8 cellular contexts compared by ENCODE assay signal in the genomic region with DNA sequence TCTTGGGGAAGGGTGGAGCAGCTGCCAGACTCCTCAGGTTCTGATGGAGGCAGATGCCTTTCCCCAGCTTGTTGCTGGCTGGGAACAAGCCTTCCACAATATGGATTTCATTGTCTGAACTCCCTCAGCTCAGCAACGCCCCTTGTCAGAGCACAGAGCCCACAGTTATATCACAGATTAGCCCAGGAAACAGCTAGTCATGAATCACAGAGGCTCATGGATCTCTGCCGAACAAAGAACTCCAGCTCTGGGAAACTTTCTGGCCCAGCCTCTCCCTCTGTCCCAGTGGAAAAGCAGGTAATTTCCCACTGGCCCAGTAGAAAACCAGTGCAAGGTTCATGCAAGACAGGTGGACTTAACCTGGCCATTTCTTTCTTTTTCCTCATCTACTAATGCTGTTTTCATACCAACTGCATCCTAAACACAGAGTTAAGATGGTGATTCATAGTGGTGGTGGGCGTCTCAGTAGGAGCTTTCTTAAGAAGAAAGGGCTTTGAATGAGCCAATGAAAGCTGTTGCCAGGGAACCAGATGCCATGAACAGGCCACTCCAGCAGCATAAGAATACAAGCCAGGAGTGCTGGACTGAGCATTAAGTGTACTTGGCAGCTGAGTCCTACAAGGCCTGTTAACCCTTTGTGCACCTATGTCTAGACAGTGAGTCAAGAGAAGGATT. TPM values are rescaled to one million over a fixed set of nuclear protein-coding genes. Genes with fewer than 3 reads are reported as not detected.
DNase-seq lines count a peak whose midpoint lies in the region; ATAC-seq and TF ChIP-seq lines count a peak whose summit lies in the region.

No MANE protein-coding gene starts in this region.

- no peak for TF ChIP-seq EP300 in sigmoid colon (IDR thresholded peaks at IDR 0.05)

- no peak overlapping the region for H3K27ac ChIP-seq in cardiac muscle cell
- H3K27ac ChIP-seq in sigmoid colon: peak overlapping the region; percentile 30 to 63 (median 51)

- WGBS in sigmoid colon, 2 donors: 12 to 40% methylated on average over 3 of the region's 3 CpGs

- H3K4me3 ChIP-seq in cardiac muscle cell (no peak overlapping the region), sigmoid colon (no peak overlapping the region)

- peak; percentile 58 for DNase-seq in HCEC 1CT
- peak; percentile 68 for DNase-seq in SK-MEL-5 (ENCODE audit: low read depth, low spot score)
- DNase-seq in cardiac muscle cell (ENCODE audit: low read depth in 1 of 2, low spot score in 1 of 2): peak; percentile 44 to 86
- no peak for DNase-seq in sigmoid colon
- no peak for DNase-seq in NCI-H146 (lab: John Stamatoyannopoulos, UW)

- H3K36me3 ChIP-seq in cardiac muscle cell (no peaks in the 10 kb centered on the region), sigmoid colon (no peaks in the 10 kb centered on the region)

- TF ChIP-seq CTCF in cardiac muscle cell (IDR thresholded peaks at IDR 0.05; ENCODE audit: low read depth, low read length) (no peak), sigmoid colon (IDR thresholded peaks at IDR 0.05) (no peak)

- ATAC-seq in HG03135 (IDR thresholded peaks at IDR 0.05; ENCODE audit: unreplicated experiment) (no peak), HG02588 (IDR thresholded peaks at IDR 0.05; ENCODE audit: unreplicated experiment) (no peak), HG02678 (IDR thresholded peaks at IDR 0.05; ENCODE audit: unreplicated experiment) (no peak)

- no peaks in the 10 kb centered on the region for H3K4me1 ChIP-seq in cardiac muscle cell (ENCODE audit: low read depth)
- H3K4me1 ChIP-seq in sigmoid colon: peaks cover 0 to 15% (median 13%) of the 10 kb centered on the region in 4 donors

- no peaks in the 10 kb centered on the region for H3K9me3 ChIP-seq in cardiac muscle cell (ENCODE audit: low read depth)
- no peaks in the 10 kb centered on the region for H3K9me3 ChIP-seq in sigmoid colon

- intact Hi-C loops in sigmoid colon (cut with DNase I): no loop called here

- H3K27me3 ChIP-seq in cardiac muscle cell: no peaks in the 10 kb centered on the region
- no peaks in the 10 kb centered on the region for H3K27me3 ChIP-seq in sigmoid colon

- no peak for TF ChIP-seq POLR2A in sigmoid colon (IDR thresholded peaks at IDR 0.05)

- in situ Hi-C loops in SK-MEL-5 (cut with HindIII; ENCODE audit: low pct_unique_long_range_greater_than_20kb, low sequenced_read_pairs): no loop called here

RNA-seq across cellular contexts. Expression of a gene that starts 8.7 kb away (rescaled TPM):
- total RNA-seq in SK-MEL-5 (2014; rRNA removed; shearing (Covaris generic)): not detected in 2 replicates
- polyA plus RNA-seq in SK-MEL-5 (2015; cell fraction: cytosol; rRNA removed): not detected in 2 replicates
- not detected in 2 replicates for polyA plus RNA-seq in SK-MEL-5 (2015; cell fraction: nucleus; rRNA removed)
- total RNA-seq in cardiac muscle cell (0.21 TPM in 1 of 2 replicates, not detected in the other), sigmoid colon (under 1 TPM in 2 of 4 donors, not detected in 2; 0.16 to 0.83 TPM)
- polyA plus RNA-seq in cardiac muscle cell (0.05 and 0.24 TPM in 2 replicates), sigmoid colon (under 1 TPM in 1 of 3 donors, not detected in 2; 0.04 TPM)

RNA-seq across cellular contexts. Expression of a gene that starts 30.7 kb away (rescaled TPM):
- total RNA-seq in SK-MEL-5 (2014; rRNA removed; shearing (Covaris generic)): 12.7 and 13.2 TPM in 2 replicates
- polyA plus RNA-seq in SK-MEL-5 (2015; cell fraction: cytosol; rRNA removed): 12.8 and 17.7 TPM in 2 replicates
- polyA plus RNA-seq in SK-MEL-5 (2015; cell fraction: nucleus; rRNA removed): 5.6 and 7.5 TPM in 2 replicates
- total RNA-seq in cardiac muscle cell (21.4 and 21.8 TPM in 2 replicates), sigmoid colon (10 to 100 TPM; 37.9 to 51.2 (median 48.1) TPM)
- polyA plus RNA-seq in cardiac muscle cell (9.4 and 13.4 TPM in 2 replicates), sigmoid colon (1 to 10 TPM in 2 of 3 donors, under 1 TPM in 1; 0.23 to 9.4 (median 2.4) TPM)

Comparison
In these comparisons a context has a peak if more than half of its experiments do, and no peak if none do; other contexts are left out.
1. DNase-seq: peak in HCEC 1CT (single experiment), SK-MEL-5 (single experiment) and cardiac muscle cell (2 of 2); none in sigmoid colon (single experiment) and NCI-H146 (single experiment).